Comparison of ENCODE assay signal across 8 cellular contexts in genomic region chr3:17023006-17023664, GRCh38.
DNase-seq lines count a peak whose midpoint lies in the region; ATAC-seq, FAIRE-seq and TF ChIP-seq lines count a peak whose summit lies in the region.

No MANE protein-coding gene starts in this region.

- no peaks in the 10 kb centered on the region for H3K9me2 ChIP-seq in OCI-LY7 (ENCODE audit: insufficient read depth, low read length)

- no peak overlapping the region for H3K9ac ChIP-seq in HepG2 (ENCODE audit: insufficient read depth, low read depth, low read length)

- peaks cover 6% of the 10 kb centered on the region for H3K9me3 Mint-ChIP-seq in activated CD4-positive, alpha-beta T cell treated with anti-CD3 and anti-CD28 coated beads, Interleukin-2, amount 10 ng/mL, durations not matched to agents 24 days and 14 days
- no peaks in the 10 kb centered on the region for H3K9me3 Mint-ChIP-seq in immature natural killer cell

- H3K36me3 ChIP-seq in OCI-LY7 (ENCODE audit: insufficient read depth, low read length) (peaks cover 17% of the 10 kb centered on the region; the same call in 1 of the 2 replicates), HepG2 (replicated peaks in 1 of 2; ENCODE audit: control insufficient read depth in 1 of 2, insufficient read depth in 2 of 2, low read length in 2 of 2) (no peaks in the 10 kb centered on the region)

- no peak for TF ChIP-seq EP300 in HepG2 (IDR thresholded peaks at IDR 0.05; ENCODE audit: low read depth in 2 of 2, low read length in 2 of 2)
- TF ChIP-seq EP300 in HepG2 (CRISPR knock-in tag; IDR thresholded peaks at IDR 0.05; ENCODE audit: borderline replicate concordance): no peak

- peak overlapping the region; percentile 61 for H3K4me3 Mint-ChIP-seq in activated CD4-positive, alpha-beta T cell treated with anti-CD3 and anti-CD28 coated beads, Interleukin-2, amount 10 ng/mL, durations not matched to agents 24 days and 14 days
- peak overlapping the region; percentile 59 to 81 (median 78) for H3K4me3 Mint-ChIP-seq in immature natural killer cell

- no peak for FAIRE-seq in HepG2 (lab: Jason Lieb, UNC)

- no peaks in the 10 kb centered on the region for H3K27me3 Mint-ChIP-seq in activated CD4-positive, alpha-beta T cell treated with anti-CD3 and anti-CD28 coated beads, Interleukin-2, amount 10 ng/mL, durations not matched to agents 24 days and 14 days
- H3K27me3 Mint-ChIP-seq in immature natural killer cell (ENCODE audit: low read depth in 3 of 3): peaks cover 0 to 4% (median 0%) of the 10 kb centered on the region in 3 donors

- DNase-seq in GM13976 (ENCODE audit: low spot score) (peak; percentile 34), immature natural killer cell (peak; percentile 59 to 68 (median 61)), amniotic stem cell (lab: John Stamatoyannopoulos, UW) (no peak), GM19240 (ENCODE audit: insufficient read length, low spot score) (no peak), OCI-LY7 (ENCODE audit: low spot score) (no peak), HepG2 (ENCODE audit: low spot score) (no peak)
- DNase-seq in activated CD4-positive, alpha-beta T cell treated with anti-CD3 and anti-CD28 coated beads, Interleukin-2, amount 10 ng/mL, durations not matched to agents 24 days and 14 days: peak; percentile 87

- H3K4me1 Mint-ChIP-seq in activated CD4-positive, alpha-beta T cell treated with anti-CD3 and anti-CD28 coated beads, Interleukin-2, amount 10 ng/mL, durations not matched to agents 24 days and 14 days: peaks cover 52% of the 10 kb centered on the region
- peaks cover 63 to 84% of the 10 kb centered on the region in 2 donors for H3K4me1 Mint-ChIP-seq in immature natural killer cell

- H2AFZ ChIP-seq in OCI-LY7 (ENCODE audit: low read length): no peak overlapping the region
- H2AFZ ChIP-seq in HepG2 (ENCODE audit: low read length): no peak overlapping the region

- H4K20me1 ChIP-seq in OCI-LY7 (ENCODE audit: insufficient read depth, low read length) (no peaks in the 10 kb centered on the region), HepG2 (ENCODE audit: insufficient read depth, low read length) (no peaks in the 10 kb centered on the region)

- under 1% methylated on average over 6 of the region's 6 CpGs for WGBS in HepG2 (ENCODE audit: low lambda C conversion rate)

- peaks cover 35% of the 10 kb centered on the region for H3K36me3 Mint-ChIP-seq in activated CD4-positive, alpha-beta T cell treated with anti-CD3 and anti-CD28 coated beads, Interleukin-2, amount 10 ng/mL, durations not matched to agents 24 days and 14 days (ENCODE audit: low read depth)
- peaks cover 0 to 9% (median 0%) of the 10 kb centered on the region in 3 donors for H3K36me3 Mint-ChIP-seq in immature natural killer cell

- ATAC-seq in HG02678 (IDR thresholded peaks at IDR 0.05; ENCODE audit: unreplicated experiment): peak; percentile 90
- ATAC-seq in HepG2: no peak

- peak overlapping the region; percentile 88 for H3K27ac Mint-ChIP-seq in activated CD4-positive, alpha-beta T cell treated with anti-CD3 and anti-CD28 coated beads, Interleukin-2, amount 10 ng/mL, durations not matched to agents 24 days and 14 days
- H3K27ac Mint-ChIP-seq in immature natural killer cell: peak overlapping the region; percentile 82 to 96 (median 92)

- BruUV-seq in OCI-LY7 (replicated peaks; lab: Mats Ljungman, UMichigan) (no TSS peak), HepG2 (replicated peaks; lab: Mats Ljungman, UMichigan) (no TSS peak)

- intact Hi-C loops in activated CD4-positive, alpha-beta T cell treated with anti-CD3 and anti-CD28 coated beads, Interleukin-2, amount 10 ng/mL, durations not matched to agents 24 days and 14 days (cut with micrococcal nuclease): loop anchor here (1.0 to 10.0 kb wide), 7 partner anchors 10 to 728 kb away; no protein-coding TSS in a partner anchor
- intact Hi-C loops in OCI-LY7 (cut with micrococcal nuclease; ENCODE audit: unreplicated experiment) (no loop called here), HepG2 (cut with micrococcal nuclease; ENCODE audit: unreplicated experiment) (no loop called here)

- no peak for TF ChIP-seq RAD21 in HepG2 (CRISPR knock-in tag; IDR thresholded peaks at IDR 0.05)

- no peak overlapping the region for H3K4me3 ChIP-seq in OCI-LY7 (ENCODE audit: low read depth, low read length, poor library complexity, severe bottlenecking)
- H3K4me3 ChIP-seq in HepG2 (replicated peaks in 1 of 3; ENCODE audit: insufficient read depth in 1 of 3, low read depth in 2 of 3, low read length in 3 of 3): no peak overlapping the region

- H3K27ac ChIP-seq in OCI-LY7 (ENCODE audit: low read depth, low read length, poor library complexity, severe bottlenecking): no peak overlapping the region
- no peak overlapping the region for H3K27ac ChIP-seq in HepG2 (ENCODE audit: extremely low read length, insufficient read depth, low read length)

- H3K79me2 ChIP-seq in OCI-LY7 (ENCODE audit: insufficient read depth, low read depth, low read length) (no peaks in the 10 kb centered on the region; the same call in 1 of the 2 replicates), HepG2 (ENCODE audit: insufficient read depth, low read length) (no peaks in the 10 kb centered on the region)

- H3K27me3 ChIP-seq in HepG2 (ENCODE audit: control insufficient read depth in 1 of 2, insufficient read depth in 2 of 2, low read length in 2 of 2): peaks cover 0 to 1% of the 10 kb centered on the region in 2 experiments; a peak in 1 of 5 replicates

- H3K9me3 ChIP-seq in OCI-LY7 (ENCODE audit: low read length) (no peaks in the 10 kb centered on the region), HepG2 (ENCODE audit: low read length) (no peaks in the 10 kb centered on the region)

- H3K4me2 ChIP-seq in OCI-LY7 (ENCODE audit: low read length) (no peak overlapping the region), HepG2 (ENCODE audit: low read depth, low read length) (no peak overlapping the region)

- in situ Hi-C loops in GM13976 (cut with MboI; ENCODE audit: low sequenced_read_pairs, unreplicated experiment) (no loop called here), HepG2 (cut with HindIII; ENCODE audit: extremely low pct_ligation_motif_present, low pct_unique_long_range_greater_than_20kb) (no loop called here)

- TF ChIP-seq CTCF in GM13976 (IDR thresholded peaks at IDR 0.05; ENCODE audit: borderline replicate concordance, control extremely low read depth, extremely low read depth, insufficient read depth, missing control alignments) (no peak), OCI-LY7 (conservative IDR thresholded peaks at IDR 0.05; ENCODE audit: low read length) (no peak), HepG2 (CRISPR knock-in tag; IDR thresholded peaks at IDR 0.05) (no peak)

- POLR2A ChIA-PET in OCI-LY7 (lab: Charles Lee) (interaction anchor here (0.5 to 1.2 kb wide), 5 partner anchors 10 to 311 kb away, joined by 3 to 4 read pairs (median 3); no protein-coding TSS in a partner anchor), HepG2 (lab: Yijun Ruan, JAX) (no interaction called here)

- TF ChIP-seq POLR2A in HepG2 (IDR thresholded peaks at IDR 0.05; ENCODE audit: insufficient read depth in 1 of 2, low read depth in 2 of 2, low read length in 2 of 2): no peak

- H3K4me1 ChIP-seq in OCI-LY7 (ENCODE audit: insufficient read depth, low read length, poor library complexity, severe bottlenecking): peaks cover 9% of the 10 kb centered on the region
- no peaks in the 10 kb centered on the region for H3K4me1 ChIP-seq in HepG2 (ENCODE audit: insufficient read depth, low read length)

- CTCF ChIA-PET in OCI-LY7 (lab: Charles Lee; ENCODE audit: unreplicated experiment): interaction anchor here (0.6 kb wide), 1 partner anchor 95 kb away, joined by 4 read pairs; no protein-coding TSS in a partner anchor
- CTCF ChIA-PET in HepG2 (lab: Yijun Ruan, JAX; ENCODE audit: low intra/inter-chr PET ratio, low total read pairs): no interaction called here

TF ChIP-seq in HepG2, 621 proteins besides CTCF, POLR2A, EP300 and RAD21:
- TF ChIP-seq ZBTB7B (CRISPR knock-in tag; IDR thresholded peaks at IDR 0.05): no peak
- TF ChIP-seq ZNF33B (CRISPR knock-in tag; IDR thresholded peaks at IDR 0.05): no peak

Comparison
In these comparisons a context has a peak if more than half of its experiments do, and no peak if none do; other contexts are left out.
1. DNase-seq: peak in GM13976 (single experiment), activated CD4-positive, alpha-beta T cell treated with anti-CD3 and anti-CD28 coated beads, Interleukin-2, amount 10 ng/mL, durations not matched to agents 24 days and 14 days (single experiment) and immature natural killer cell (3 of 3); none in amniotic stem cell (single experiment), GM19240 (single experiment), OCI-LY7 (single experiment) and HepG2 (single experiment).